In genomic region chr2:85583667-85584353, GRCh38 we compare ENCODE assay signal across 1 cellular context.
TF ChIP-seq lines count a peak whose summit lies in the region.

No MANE protein-coding gene starts in this region.

TF ChIP-seq in HepG2, 621 proteins besides CTCF, POLR2A, EP300 and RAD21 (continued from another document and continues in another):
- TF ChIP-seq ARID3A (IDR thresholded peaks at IDR 0.05; ENCODE audit: low read depth, low read length) (no peak), ARNT2 (CRISPR knock-in tag; IDR thresholded peaks at IDR 0.05; ENCODE audit: low read depth) (no peak), TAF15 (IDR thresholded peaks at IDR 0.05; ENCODE audit: low read depth, low read length, poor library complexity, severe bottlenecking) (no peak), THAP11 (CRISPR knock-in tag; IDR thresholded peaks at IDR 0.05) (no peak), SNAPC5 (CRISPR knock-in tag; IDR thresholded peaks at IDR 0.05; ENCODE audit: borderline replicate concordance) (no peak), ZNF781 (CRISPR knock-in tag; IDR thresholded peaks at IDR 0.05; ENCODE audit: borderline replicate concordance, not compliant biosample characterization) (no peak), ZNF337 (CRISPR knock-in tag; IDR thresholded peaks at IDR 0.05; ENCODE audit: borderline replicate concordance, low read depth) (no peak), FOXC1 (CRISPR knock-in tag; IDR thresholded peaks at IDR 0.05; ENCODE audit: borderline replicate concordance) (no peak), ZNF768 (CRISPR knock-in tag; IDR thresholded peaks at IDR 0.05) (no peak), ERF (CRISPR knock-in tag; IDR thresholded peaks at IDR 0.05) (no peak; the same call in 1 of the 2 replicates), CBFB (CRISPR knock-in tag; IDR thresholded peaks at IDR 0.05) (no peak), ZNF883 (CRISPR knock-in tag; IDR thresholded peaks at IDR 0.05; ENCODE audit: not compliant biosample characterization) (no peak), POGZ (CRISPR knock-in tag; IDR thresholded peaks at IDR 0.05) (0 out of 2 replicates have a peak, but pooled peaks have one; percentile 5), SMC3 (IDR thresholded peaks at IDR 0.05; ENCODE audit: low read length) (no peak), ZNF207 (IDR thresholded peaks at IDR 0.05; ENCODE audit: borderline replicate concordance) (no peak), ZFP62 (CRISPR knock-in tag; IDR thresholded peaks at IDR 0.05) (no peak), GATAD2A (CRISPR knock-in tag; IDR thresholded peaks at IDR 0.05) (peak; percentile 23; the same call in 1 of the 2 replicates), ZNF33A (CRISPR knock-in tag; IDR thresholded peaks at IDR 0.05; ENCODE audit: borderline replicate concordance) (no peak), ELF4 (CRISPR knock-in tag; IDR thresholded peaks at IDR 0.05; ENCODE audit: borderline replicate concordance) (no peak), ZNF460 (CRISPR knock-in tag; IDR thresholded peaks at IDR 0.05; ENCODE audit: borderline replicate concordance) (no peak), ZNF562 (CRISPR knock-in tag; IDR thresholded peaks at IDR 0.05; ENCODE audit: borderline replicate concordance) (no peak), POLR2AphosphoS5 (IDR thresholded peaks at IDR 0.05; ENCODE audit: low read depth, low read length) (no peak), E2F1 (CRISPR knock-in tag; IDR thresholded peaks at IDR 0.05) (no peak), ZNF83 (CRISPR knock-in tag; IDR thresholded peaks at IDR 0.05; ENCODE audit: borderline replicate concordance) (no peak), POLR2G (IDR thresholded peaks at IDR 0.05; ENCODE audit: low read depth, low read length) (no peak; the same call in 1 of the 2 replicates), HDAC1 (CRISPR knock-in tag; IDR thresholded peaks at IDR 0.05) (no peak), ZBTB33 (CRISPR knock-in tag; IDR thresholded peaks at IDR 0.05) (peak; percentile 80), NFIC (IDR thresholded peaks at IDR 0.05; ENCODE audit: low read length) (no peak), DPF2 (CRISPR knock-in tag; IDR thresholded peaks at IDR 0.05; ENCODE audit: borderline replicate concordance, low read depth) (0 out of 2 replicates have a peak, but pooled peaks have one; percentile 26), BCL3 (CRISPR knock-in tag; IDR thresholded peaks at IDR 0.05) (no peak), RBFOX2 (IDR thresholded peaks at IDR 0.05; ENCODE audit: low read depth, low read length) (no peak), ZNF350 (CRISPR knock-in tag; IDR thresholded peaks at IDR 0.05; ENCODE audit: borderline replicate concordance, low read depth) (no peak), ZNF3 (CRISPR knock-in tag; IDR thresholded peaks at IDR 0.05) (peak; percentile 99), ZNF367 (CRISPR knock-in tag; IDR thresholded peaks at IDR 0.05; ENCODE audit: borderline replicate concordance) (no peak), POLR2AphosphoS2 (IDR thresholded peaks at IDR 0.05; ENCODE audit: low read depth, low read length) (no peak), ZFP91 (CRISPR knock-in tag; IDR thresholded peaks at IDR 0.05; ENCODE audit: borderline replicate concordance) (no peak), ZNF24 (IDR thresholded peaks at IDR 0.05) (peak; percentile 78), SMYD3 (CRISPR knock-in tag; IDR thresholded peaks at IDR 0.05) (no peak), PHF20 (CRISPR knock-in tag; IDR thresholded peaks at IDR 0.05) (no peak), PRDM10 (CRISPR knock-in tag; IDR thresholded peaks at IDR 0.05; ENCODE audit: low read depth) (no peak), ARHGAP35 (CRISPR knock-in tag; IDR thresholded peaks at IDR 0.05; ENCODE audit: borderline replicate concordance) (no peak; the same call in 1 of the 2 replicates), GABPB1 (CRISPR knock-in tag; IDR thresholded peaks at IDR 0.05) (no peak), ZNF589 (CRISPR knock-in tag; conservative IDR thresholded peaks at IDR 0.05) (no peak), ETV5 (CRISPR knock-in tag; IDR thresholded peaks at IDR 0.05; ENCODE audit: borderline replicate concordance) (no peak), CBX5 (CRISPR knock-in tag; IDR thresholded peaks at IDR 0.05; ENCODE audit: borderline replicate concordance) (no peak), CENPT (CRISPR knock-in tag; IDR thresholded peaks at IDR 0.05; ENCODE audit: low read depth) (no peak), ZNF333 (CRISPR knock-in tag; IDR thresholded peaks at IDR 0.05; ENCODE audit: borderline replicate concordance) (no peak), MXD4 (CRISPR knock-in tag; IDR thresholded peaks at IDR 0.05) (no peak), ATF4 (CRISPR knock-in tag; IDR thresholded peaks at IDR 0.05) (no peak)
- TF ChIP-seq, protein P1, sequence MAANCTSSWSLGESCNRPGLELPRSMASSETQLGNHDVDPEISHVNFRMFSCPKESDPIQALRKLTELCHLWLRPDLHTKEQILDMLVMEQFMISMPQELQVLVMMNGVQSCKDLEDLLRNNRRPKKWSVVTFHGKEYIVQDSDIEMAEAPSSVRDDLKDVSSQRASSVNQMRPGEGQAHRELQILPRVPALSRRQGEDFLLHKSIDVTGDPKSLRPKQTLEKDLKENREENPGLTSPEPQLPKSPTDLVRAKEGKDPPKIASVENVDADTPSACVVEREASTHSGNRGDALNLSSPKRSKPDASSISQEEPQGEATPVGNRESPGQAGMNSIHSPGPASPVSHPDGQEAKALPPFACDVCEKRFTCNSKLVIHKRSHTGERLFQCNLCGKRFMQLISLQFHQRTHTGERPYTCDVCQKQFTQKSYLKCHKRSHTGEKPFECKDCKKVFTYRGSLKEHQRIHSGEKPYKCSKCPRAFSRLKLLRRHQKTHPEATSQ (CRISPR knock-in tag; IDR thresholded peaks at IDR 0.05; ENCODE audit: borderline replicate concordance), result no peak
- TF ChIP-seq, protein P2, sequence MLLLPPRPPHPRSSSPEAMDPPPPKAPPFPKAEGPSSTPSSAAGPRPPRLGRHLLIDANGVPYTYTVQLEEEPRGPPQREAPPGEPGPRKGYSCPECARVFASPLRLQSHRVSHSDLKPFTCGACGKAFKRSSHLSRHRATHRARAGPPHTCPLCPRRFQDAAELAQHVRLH (CRISPR knock-in tag; IDR thresholded peaks at IDR 0.05; ENCODE audit: borderline replicate concordance, low read depth), result no peak
- TF ChIP-seq, protein P3, sequence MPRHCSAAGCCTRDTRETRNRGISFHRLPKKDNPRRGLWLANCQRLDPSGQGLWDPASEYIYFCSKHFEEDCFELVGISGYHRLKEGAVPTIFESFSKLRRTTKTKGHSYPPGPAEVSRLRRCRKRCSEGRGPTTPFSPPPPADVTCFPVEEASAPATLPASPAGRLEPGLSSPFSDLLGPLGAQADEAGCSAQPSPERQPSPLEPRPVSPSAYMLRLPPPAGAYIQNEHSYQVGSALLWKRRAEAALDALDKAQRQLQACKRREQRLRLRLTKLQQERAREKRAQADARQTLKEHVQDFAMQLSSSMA (CRISPR knock-in tag; IDR thresholded peaks at IDR 0.05), result 0 out of 2 replicates have a peak, but pooled peaks have one; percentile 1
